ENCODE assay signal across 12 cellular contexts in the genomic region with DNA sequence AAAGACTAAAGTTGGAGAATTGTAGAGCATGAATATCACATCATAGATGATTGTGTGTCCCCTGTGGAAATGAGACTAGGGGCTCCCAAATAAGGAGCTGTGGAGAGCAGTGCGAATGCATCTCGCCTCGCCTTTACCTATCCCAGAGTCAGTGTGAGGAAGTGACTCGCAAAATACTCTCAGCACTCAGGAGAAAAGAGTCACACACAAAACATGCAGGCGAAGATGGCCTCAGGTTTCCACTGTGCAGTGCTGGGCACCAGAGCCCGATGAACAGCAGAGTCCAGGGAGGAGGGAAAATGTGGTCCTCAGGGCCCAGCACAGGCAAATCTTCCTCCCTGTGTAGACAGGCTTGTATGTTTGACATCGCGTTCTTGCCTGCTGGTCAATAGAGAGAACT.
DNase-seq lines count a peak whose midpoint lies in the region; TF ChIP-seq lines count a peak whose summit lies in the region.
"Had no signal": no experiment of that assay in that cellular context is flagged by ENCODE, and none has a peak within 500 bp of the region (broad histone marks: within the 10 kb centered on the region; RNA-seq: fewer than 3 reads in every experiment).

No MANE protein-coding gene starts in this region.

- no peaks in the 10 kb centered on the region for H3K36me3 Mint-ChIP-seq in activated CD4-positive, alpha-beta memory T cell treated with anti-CD3 and anti-CD28 coated beads, Interleukin-2, amount 10 ng/mL, durations not matched to agents 7 days and 5 days (ENCODE audit: low read depth)
- H3K36me3 Mint-ChIP-seq in activated CD4-positive, alpha-beta memory T cell treated with anti-CD3 and anti-CD28 coated beads for 36 hours: no peaks in the 10 kb centered on the region
- H3K36me3 Mint-ChIP-seq in T-helper 1 cell treated with Interleukin-12 subunit alpha and Interleukin-12 subunit beta and Interleukin-4 antibody, amounts not matched to agents 30 μg/mL and 1 μg/mL, for 36 hours (ENCODE audit: low read depth): peaks cover 5% of the 10 kb centered on the region

- no peak for TF ChIP-seq CTCF in fibroblast of pulmonary artery (IDR thresholded peaks at IDR 0.05; ENCODE audit: low read length, missing control alignments)

- intact Hi-C loops in activated CD4-positive, alpha-beta memory T cell treated with anti-CD3 and anti-CD28 coated beads for 36 hours (cut with micrococcal nuclease): no loop called here

- peak overlapping the region in 13 of 21 experiments; percentile 2 to 83 (median 62) for H3K27ac ChIP-seq in skin epidermis

- peak overlapping the region; percentile 90 for H3K27ac Mint-ChIP-seq in activated CD4-positive, alpha-beta memory T cell treated with anti-CD3 and anti-CD28 coated beads, Interleukin-2, amount 10 ng/mL, durations not matched to agents 7 days and 5 days
- H3K27ac Mint-ChIP-seq in activated CD4-positive, alpha-beta memory T cell treated with anti-CD3 and anti-CD28 coated beads for 36 hours: no peak overlapping the region
- H3K27ac Mint-ChIP-seq in T-helper 1 cell treated with Interleukin-12 subunit alpha and Interleukin-12 subunit beta and Interleukin-4 antibody, amounts not matched to agents 30 μg/mL and 1 μg/mL, for 36 hours: peak overlapping the region; percentile 91

- CTCF ChIA-PET in activated CD4-positive, alpha-beta memory T cell treated with anti-CD3 and anti-CD28 coated beads, Interleukin-2, amount 10 ng/mL, durations not matched to agents 7 days and 5 days (lab: Charles Lee): interaction anchor here (0.7 kb wide), 1 partner anchor 1035 kb away, joined by 5 read pairs; no protein-coding TSS in a partner anchor
- CTCF ChIA-PET in activated CD4-positive, alpha-beta memory T cell treated with anti-CD3 and anti-CD28 coated beads for 36 hours (lab: Charles Lee): no interaction called here
- CTCF ChIA-PET in HEK293T (lab: Yijun Ruan, JAX): no interaction called here

- DNase-seq in activated CD4-positive, alpha-beta memory T cell treated with anti-CD3 and anti-CD28 coated beads, Interleukin-2, amount 10 ng/mL, durations not matched to agents 7 days and 5 days: no peak
- DNase-seq in activated CD4-positive, alpha-beta memory T cell treated with anti-CD3 and anti-CD28 coated beads for 36 hours: no peak
- DNase-seq in fibroblast of pulmonary artery (ENCODE audit: low read depth) (peak; percentile 30), HEK293T (ENCODE audit: extremely low spot score) (no peak), NOMO-1 treated with dmso at 0.1 percent for 144 hours (lab: John Stamatoyannopoulos, UW; ENCODE audit: unreplicated experiment) (no peak), NCI-H2196 treated with DMSO at 0.1 percent for 48 hours (lab: John Stamatoyannopoulos, UW; ENCODE audit: unreplicated experiment) (no peak)
- DNase-seq: body of pancreas, EL, NCI-H1105 treated with DMSO at 0.1 percent for 48 hours, NCI-H748 treated with DMSO at 0.1 percent for 48 hours had no signal

- H3K4me3 Mint-ChIP-seq in activated CD4-positive, alpha-beta memory T cell treated with anti-CD3 and anti-CD28 coated beads, Interleukin-2, amount 10 ng/mL, durations not matched to agents 7 days and 5 days: no peak overlapping the region
- no peak overlapping the region for H3K4me3 Mint-ChIP-seq in activated CD4-positive, alpha-beta memory T cell treated with anti-CD3 and anti-CD28 coated beads for 36 hours
- H3K4me3 Mint-ChIP-seq in T-helper 1 cell treated with Interleukin-12 subunit alpha and Interleukin-12 subunit beta and Interleukin-4 antibody, amounts not matched to agents 30 μg/mL and 1 μg/mL, for 36 hours: no peak overlapping the region

- no peaks in the 10 kb centered on the region for H3K9me3 Mint-ChIP-seq in activated CD4-positive, alpha-beta memory T cell treated with anti-CD3 and anti-CD28 coated beads, Interleukin-2, amount 10 ng/mL, durations not matched to agents 7 days and 5 days
- no peaks in the 10 kb centered on the region for H3K9me3 Mint-ChIP-seq in activated CD4-positive, alpha-beta memory T cell treated with anti-CD3 and anti-CD28 coated beads for 36 hours
- no peaks in the 10 kb centered on the region for H3K9me3 Mint-ChIP-seq in T-helper 1 cell treated with Interleukin-12 subunit alpha and Interleukin-12 subunit beta and Interleukin-4 antibody, amounts not matched to agents 30 μg/mL and 1 μg/mL, for 36 hours

- POLR2A ChIA-PET in activated CD4-positive, alpha-beta memory T cell treated with anti-CD3 and anti-CD28 coated beads, Interleukin-2, amount 10 ng/mL, durations not matched to agents 7 days and 5 days (lab: Charles Lee): interaction anchor here (1.3 to 2.6 kb wide), 3 partner anchors 8 to 349 kb away, joined by 4 to 9 read pairs (median 8); no protein-coding TSS in a partner anchor
- POLR2A ChIA-PET in activated CD4-positive, alpha-beta memory T cell treated with anti-CD3 and anti-CD28 coated beads for 36 hours (lab: Charles Lee): no interaction called here
- POLR2A ChIA-PET in HEK293T (lab: Yijun Ruan, JAX): no interaction called here

- peaks cover 46% of the 10 kb centered on the region for H3K27me3 Mint-ChIP-seq in activated CD4-positive, alpha-beta memory T cell treated with anti-CD3 and anti-CD28 coated beads, Interleukin-2, amount 10 ng/mL, durations not matched to agents 7 days and 5 days
- peaks cover 16% of the 10 kb centered on the region for H3K27me3 Mint-ChIP-seq in activated CD4-positive, alpha-beta memory T cell treated with anti-CD3 and anti-CD28 coated beads for 36 hours
- peaks cover 23% of the 10 kb centered on the region for H3K27me3 Mint-ChIP-seq in T-helper 1 cell treated with Interleukin-12 subunit alpha and Interleukin-12 subunit beta and Interleukin-4 antibody, amounts not matched to agents 30 μg/mL and 1 μg/mL, for 36 hours (ENCODE audit: low read depth)

- no peak overlapping the region for H3K4me3 ChIP-seq in fibroblast of pulmonary artery (replicated peaks; ENCODE audit: low read depth, low read length)
- H3K4me3 ChIP-seq in skin epidermis: no peak overlapping the region
- H3K4me3 ChIP-seq: body of pancreas had no signal

- H3K4me1 Mint-ChIP-seq in activated CD4-positive, alpha-beta memory T cell treated with anti-CD3 and anti-CD28 coated beads, Interleukin-2, amount 10 ng/mL, durations not matched to agents 7 days and 5 days: peaks cover 36% of the 10 kb centered on the region
- H3K4me1 Mint-ChIP-seq in activated CD4-positive, alpha-beta memory T cell treated with anti-CD3 and anti-CD28 coated beads for 36 hours (ENCODE audit: low read depth): peaks cover 23% of the 10 kb centered on the region
- peaks cover 30% of the 10 kb centered on the region for H3K4me1 Mint-ChIP-seq in T-helper 1 cell treated with Interleukin-12 subunit alpha and Interleukin-12 subunit beta and Interleukin-4 antibody, amounts not matched to agents 30 μg/mL and 1 μg/mL, for 36 hours (ENCODE audit: low read depth)

TF ChIP-seq in HEK293T, 16 proteins besides CTCF, POLR2A, EP300 and RAD21:
- TF ChIP-seq FOXA1 (IDR thresholded peaks at IDR 0.05) (no peak), NFRKB (IDR thresholded peaks at IDR 0.05) (no peak), SUZ12 (IDR thresholded peaks at IDR 0.05) (no peak), ARNT (IDR thresholded peaks at IDR 0.05) (no peak), L3MBTL2 (conservative IDR thresholded peaks at IDR 0.05) (no peak), FOXK2 (IDR thresholded peaks at IDR 0.05) (no peak), TARDBP (IDR thresholded peaks at IDR 0.05) (no peak), SP1 (IDR thresholded peaks at IDR 0.05) (no peak), BHLHE40 (IDR thresholded peaks at IDR 0.05; ENCODE audit: borderline replicate concordance) (no peak), FOXM1 (IDR thresholded peaks at IDR 0.05; ENCODE audit: borderline replicate concordance) (no peak), LEF1 (IDR thresholded peaks at IDR 0.05; ENCODE audit: borderline replicate concordance) (no peak), ELF4 (IDR thresholded peaks at IDR 0.05) (no peak), HDGF (IDR thresholded peaks at IDR 0.05; ENCODE audit: borderline replicate concordance) (no peak), ZNF384 (IDR thresholded peaks at IDR 0.05) (no peak)
- TF ChIP-seq, protein P1, sequence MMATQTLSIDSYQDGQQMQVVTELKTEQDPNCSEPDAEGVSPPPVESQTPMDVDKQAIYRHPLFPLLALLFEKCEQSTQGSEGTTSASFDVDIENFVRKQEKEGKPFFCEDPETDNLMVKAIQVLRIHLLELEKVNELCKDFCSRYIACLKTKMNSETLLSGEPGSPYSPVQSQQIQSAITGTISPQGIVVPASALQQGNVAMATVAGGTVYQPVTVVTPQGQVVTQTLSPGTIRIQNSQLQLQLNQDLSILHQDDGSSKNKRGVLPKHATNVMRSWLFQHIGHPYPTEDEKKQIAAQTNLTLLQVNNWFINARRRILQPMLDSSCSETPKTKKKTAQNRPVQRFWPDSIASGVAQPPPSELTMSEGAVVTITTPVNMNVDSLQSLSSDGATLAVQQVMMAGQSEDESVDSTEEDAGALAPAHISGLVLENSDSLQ (IDR thresholded peaks at IDR 0.05): no peak
